Comparison of ENCODE assay signal across 1 cellular context in genomic region chr4:185209031-185209851, GRCh38.
A peak's percentile ranks its signal among the peaks of the same experiment; 100 is the strongest.
TF ChIP-seq lines count a peak whose summit lies in the region.

TSS of gene SNX25 (plus strand) at chr4:185209598. CDS start at chr4:185209827, 229 bp downstream.

TF ChIP-seq in H1, 55 proteins besides CTCF, POLR2A, EP300 and RAD21 (continued from another document):
- TF ChIP-seq, protein P1, sequence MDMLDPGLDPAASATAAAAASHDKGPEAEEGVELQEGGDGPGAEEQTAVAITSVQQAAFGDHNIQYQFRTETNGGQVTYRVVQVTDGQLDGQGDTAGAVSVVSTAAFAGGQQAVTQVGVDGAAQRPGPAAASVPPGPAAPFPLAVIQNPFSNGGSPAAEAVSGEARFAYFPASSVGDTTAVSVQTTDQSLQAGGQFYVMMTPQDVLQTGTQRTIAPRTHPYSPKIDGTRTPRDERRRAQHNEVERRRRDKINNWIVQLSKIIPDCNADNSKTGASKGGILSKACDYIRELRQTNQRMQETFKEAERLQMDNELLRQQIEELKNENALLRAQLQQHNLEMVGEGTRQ (IDR thresholded peaks at IDR 0.05; ENCODE audit: low read length), result no peak
- TF ChIP-seq POU5F1 (IDR thresholded peaks at IDR 0.05; ENCODE audit: low read depth, low read length) (no peak), ASH2L (IDR thresholded peaks at IDR 0.05; ENCODE audit: low read length) (peak; percentile 59), JUND (IDR thresholded peaks at IDR 0.05; ENCODE audit: low read length) (no peak), MAX (IDR thresholded peaks at IDR 0.05) (peak; percentile 76), YY1 (IDR thresholded peaks at IDR 0.05; ENCODE audit: low read depth, low read length) (no peak), HDAC2 (IDR thresholded peaks at IDR 0.05; ENCODE audit: borderline replicate concordance in 1 of 2, low read depth in 2 of 2, low read length in 2 of 2) (0 out of 4 replicates have a peak, but pooled peaks have one; percentile 18 to 29), TBP (IDR thresholded peaks at IDR 0.05; ENCODE audit: low read depth, low read length) (no peak), GTF2F1 (IDR thresholded peaks at IDR 0.05; ENCODE audit: borderline replicate concordance, low read depth, low read length) (no peak), RFX5 (IDR thresholded peaks at IDR 0.05; ENCODE audit: borderline replicate concordance, low read depth, low read length) (no peak), SP2 (IDR thresholded peaks at IDR 0.05; ENCODE audit: low read length) (no peak), BACH1 (IDR thresholded peaks at IDR 0.05; ENCODE audit: low read length) (no peak), RBBP5 (IDR thresholded peaks at IDR 0.05; ENCODE audit: borderline replicate concordance, low read depth, low read length) (0 out of 2 replicates have a peak, but pooled peaks have one; percentile 62), CHD1 (IDR thresholded peaks at IDR 0.05; ENCODE audit: low read depth, low read length) (no peak), SIN3A (conservative IDR thresholded peaks at IDR 0.05 in 1 of 2, IDR thresholded peaks at IDR 0.05 in 1 of 2; ENCODE audit: low read depth in 1 of 2, low read length in 2 of 2) (peak in 1 of 2 experiments; percentile 26; a peak in 1 of 4 replicates), NANOG (IDR thresholded peaks at IDR 0.05; ENCODE audit: insufficient read depth, low read depth, low read length, poor library complexity, severe bottlenecking) (peak; percentile 22), KDM1A (IDR thresholded peaks at IDR 0.05; ENCODE audit: borderline replicate concordance, low read length) (no peak), SP4 (IDR thresholded peaks at IDR 0.05; ENCODE audit: low read length) (no peak; the same call in 1 of the 2 replicates), SRF (IDR thresholded peaks at IDR 0.05; ENCODE audit: low read depth, low read length) (no peak), BCL11A (IDR thresholded peaks at IDR 0.05; ENCODE audit: low read depth in 2 of 2, low read length in 2 of 2) (no peak), PHF8 (conservative IDR thresholded peaks at IDR 0.05; ENCODE audit: low read depth, low read length) (peak; percentile 42), TAF1 (IDR thresholded peaks at IDR 0.05; ENCODE audit: low read depth, low read length) (peak; percentile 51; the same call in 1 of the 2 replicates), SP1 (IDR thresholded peaks at IDR 0.05; ENCODE audit: low read depth, low read length) (0 out of 2 replicates have a peak, but pooled peaks have one; percentile 18), JUN (IDR thresholded peaks at IDR 0.05; ENCODE audit: low read depth, low read length) (no peak), CHD2 (IDR thresholded peaks at IDR 0.05; ENCODE audit: low read length) (no peak), CEBPB (IDR thresholded peaks at IDR 0.05; ENCODE audit: low read depth, low read length) (no peak), CTBP2 (IDR thresholded peaks at IDR 0.05; ENCODE audit: borderline replicate concordance, insufficient read depth, insufficient read length, low read length) (no peak), FOSL1 (IDR thresholded peaks at IDR 0.05; ENCODE audit: insufficient read depth, low read depth, low read length) (no peak), SIX5 (IDR thresholded peaks at IDR 0.05; ENCODE audit: low read depth, low read length) (no peak), KDM4A (IDR thresholded peaks at IDR 0.05; ENCODE audit: low read depth, low read length, severe bottlenecking) (peak; percentile 36), E2F6 (IDR thresholded peaks at IDR 0.05) (peak; percentile 92), EZH2 (IDR thresholded peaks at IDR 0.05; ENCODE audit: low read depth, low read length, severe bottlenecking) (no peak), SUZ12 (IDR thresholded peaks at IDR 0.05; ENCODE audit: low read length) (0 out of 2 replicates have a peak, but pooled peaks have one; percentile 10), CREB1 (IDR thresholded peaks at IDR 0.05) (0 out of 2 replicates have a peak, but pooled peaks have one; percentile 12), ZNF274 (IDR thresholded peaks at IDR 0.05; ENCODE audit: borderline replicate concordance, extremely low read depth, low read length) (no peak), TAF7 (optimal IDR thresholded peaks at IDR 0.05; ENCODE audit: borderline replicate concordance, low read depth, low read length) (no peak), POLR2AphosphoS5 (IDR thresholded peaks at IDR 0.05; ENCODE audit: low read depth, low read length) (no peak), CHD7 (IDR thresholded peaks at IDR 0.05; ENCODE audit: insufficient replicate concordance, low read length) (no peak), MAFK (IDR thresholded peaks at IDR 0.05; ENCODE audit: low read depth, low read length) (no peak), KDM5A (IDR thresholded peaks at IDR 0.05; ENCODE audit: low read length) (no peak), CBX8 (IDR thresholded peaks at IDR 0.05; ENCODE audit: borderline replicate concordance, low read depth, low read length) (no peak), RNF2 (IDR thresholded peaks at IDR 0.05; ENCODE audit: borderline replicate concordance, low read depth, low read length, missing control alignments, poor library complexity, severe bottlenecking) (no peak), SAP30 (IDR thresholded peaks at IDR 0.05; ENCODE audit: insufficient read depth, insufficient replicate concordance, low read length) (no peak), NRF1 (IDR thresholded peaks at IDR 0.05; ENCODE audit: low read depth, low read length) (no peak), SIRT6 (IDR thresholded peaks at IDR 0.05; ENCODE audit: low read length) (no peak), HDAC6 (IDR thresholded peaks at IDR 0.05; ENCODE audit: low read depth, low read length) (no peak), TCF12 (IDR thresholded peaks at IDR 0.05; ENCODE audit: low read depth, low read length) (no peak), GABPA (IDR thresholded peaks at IDR 0.05; ENCODE audit: borderline replicate concordance, insufficient read depth, low read length) (no peak), EGR1 (IDR thresholded peaks at IDR 0.05; ENCODE audit: borderline replicate concordance, low read depth, low read length) (no peak; the same call in 1 of the 2 replicates), RXRA (IDR thresholded peaks at IDR 0.05; ENCODE audit: insufficient read depth, low read depth, low read length) (no peak), BRCA1 (IDR thresholded peaks at IDR 0.05; ENCODE audit: low read depth, low read length) (no peak), TEAD4 (IDR thresholded peaks at IDR 0.05; ENCODE audit: low read depth, low read length) (no peak)
- TF ChIP-seq, protein P2, sequence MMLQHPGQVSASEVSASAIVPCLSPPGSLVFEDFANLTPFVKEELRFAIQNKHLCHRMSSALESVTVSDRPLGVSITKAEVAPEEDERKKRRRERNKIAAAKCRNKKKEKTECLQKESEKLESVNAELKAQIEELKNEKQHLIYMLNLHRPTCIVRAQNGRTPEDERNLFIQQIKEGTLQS (IDR thresholded peaks at IDR 0.05; ENCODE audit: insufficient read depth, low read depth, low read length), result no peak
- TF ChIP-seq, protein P3, sequence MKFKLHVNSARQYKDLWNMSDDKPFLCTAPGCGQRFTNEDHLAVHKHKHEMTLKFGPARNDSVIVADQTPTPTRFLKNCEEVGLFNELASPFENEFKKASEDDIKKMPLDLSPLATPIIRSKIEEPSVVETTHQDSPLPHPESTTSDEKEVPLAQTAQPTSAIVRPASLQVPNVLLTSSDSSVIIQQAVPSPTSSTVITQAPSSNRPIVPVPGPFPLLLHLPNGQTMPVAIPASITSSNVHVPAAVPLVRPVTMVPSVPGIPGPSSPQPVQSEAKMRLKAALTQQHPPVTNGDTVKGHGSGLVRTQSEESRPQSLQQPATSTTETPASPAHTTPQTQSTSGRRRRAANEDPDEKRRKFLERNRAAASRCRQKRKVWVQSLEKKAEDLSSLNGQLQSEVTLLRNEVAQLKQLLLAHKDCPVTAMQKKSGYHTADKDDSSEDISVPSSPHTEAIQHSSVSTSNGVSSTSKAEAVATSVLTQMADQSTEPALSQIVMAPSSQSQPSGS (IDR thresholded peaks at IDR 0.05; ENCODE audit: low read length), result no peak
